In the genomic region with DNA sequence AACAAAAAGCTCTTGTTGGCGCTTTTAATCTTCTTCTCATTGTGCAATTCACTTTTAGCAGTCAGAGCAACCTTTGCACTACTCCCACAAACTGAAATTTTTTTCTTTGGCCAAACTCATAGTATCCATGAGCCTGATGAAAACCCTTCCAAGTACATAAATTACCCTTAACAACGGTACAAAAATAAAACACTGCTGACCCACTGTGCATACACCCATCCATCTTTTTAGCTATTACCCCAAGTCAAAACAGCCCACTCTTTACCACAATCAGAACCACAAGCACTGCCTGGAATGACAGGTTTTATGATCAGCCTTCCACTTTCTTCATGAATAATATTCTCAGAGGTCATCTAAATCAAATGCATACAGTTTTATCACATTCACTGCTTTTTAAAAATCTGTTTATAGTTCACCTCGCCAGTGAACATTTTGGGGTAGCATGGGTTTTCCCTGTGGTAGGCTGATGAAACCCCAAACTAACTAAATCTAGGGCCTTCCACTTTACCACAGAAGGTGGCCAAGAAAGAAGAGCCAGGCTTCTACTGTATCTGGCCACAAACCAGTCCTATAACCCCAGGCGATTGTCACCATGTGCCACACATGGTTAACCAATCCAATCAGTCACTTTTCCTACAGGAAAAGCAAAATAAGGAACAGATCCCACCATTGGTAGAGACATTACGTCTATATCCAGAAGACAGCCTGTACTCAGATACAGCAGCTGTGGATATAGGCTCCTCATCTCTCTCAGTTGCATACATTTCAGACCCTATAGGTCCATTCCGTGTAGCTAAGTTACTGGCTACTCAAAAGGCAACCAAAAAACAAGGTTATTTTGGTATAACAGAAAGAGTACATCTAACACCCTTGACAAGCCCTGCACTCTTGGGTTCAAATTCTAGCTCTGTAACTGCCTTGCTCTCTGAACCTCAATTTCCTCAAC, we compare ENCODE assay signal across 10 cellular contexts.
DNase-seq lines count a peak whose midpoint lies in the region; FAIRE-seq and TF ChIP-seq lines count a peak whose summit lies in the region.
"Had no signal": no experiment of that assay in that cellular context is flagged by ENCODE, and none has a peak within 500 bp of the region (broad histone marks: within the 10 kb centered on the region; RNA-seq: fewer than 3 reads in every experiment).

No MANE protein-coding gene starts in this region.

- no peak overlapping the region for H3K9ac ChIP-seq in fibroblast of lung (ENCODE audit: insufficient read depth, low read length)

- no peak overlapping the region for H3K4me2 ChIP-seq in fibroblast of lung (ENCODE audit: extremely low read depth, insufficient read depth, low read length)

- no peaks in the 10 kb centered on the region for H4K20me1 ChIP-seq in fibroblast of lung (ENCODE audit: control insufficient read depth, extremely low read depth, insufficient read depth, low read length)

- no peak overlapping the region for H3K27ac ChIP-seq in fibroblast of lung (ENCODE audit: insufficient read depth, low read length)
- H3K27ac ChIP-seq in small intestine (ENCODE audit: low read depth in 1 of 2, low read length in 1 of 2): peak overlapping the region in 1 of 2 donors; percentile 34

- DNase-seq in GM12865 (ENCODE audit: low read depth) (peak; percentile 68), OCI-M1 (lab: John Stamatoyannopoulos, UW) (peak; percentile 37), fibroblast of lung (ENCODE audit: low read depth in 2 of 2) (peak; percentile 56 to 86), small intestine (peak; percentile 64), RKO (ENCODE audit: low spot score) (no peak), medulla oblongata (ENCODE audit: extremely low spot score) (no peak), NCI-H69 (lab: John Stamatoyannopoulos, UW) (no peak)
- no peak for DNase-seq in stimulated activated naive CD4-positive, alpha-beta T cell treated with Interleukin-2 at 50 U/mL for 16 hours (lab: John Stamatoyannopoulos, UW)
- DNase-seq: activated CD4-positive, alpha-beta T cell treated with anti-CD3 and anti-CD28 coated beads, Interleukin-2, amount 50 U/mL, for 1 hour; NCI-H524 had no signal

- H3K4me3 ChIP-seq in GM12865 (ENCODE audit: low read depth, low read length) (peak overlapping the region; percentile 0), fibroblast of lung (replicated peaks in 1 of 4; ENCODE audit: control extremely low read depth in 1 of 4, insufficient read depth in 1 of 4, low read depth in 3 of 4, low read length in 4 of 4) (no peak overlapping the region), small intestine (ENCODE audit: low read depth in 1 of 2, low read length in 2 of 2) (no peak overlapping the region)

- H3K4me1 ChIP-seq in fibroblast of lung (ENCODE audit: control insufficient read depth, extremely low read depth, insufficient read depth, low read length) (peaks cover 4% of the 10 kb centered on the region), small intestine (ENCODE audit: control insufficient read depth in 2 of 2, insufficient read depth in 1 of 2, low read depth in 1 of 2, low read length in 1 of 2) (peaks cover 14 to 18% of the 10 kb centered on the region in 2 donors)

- H2AFZ ChIP-seq in fibroblast of lung (ENCODE audit: low read length): no peak overlapping the region

- no peak for TF ChIP-seq CTCF in GM12865 (IDR thresholded peaks at IDR 0.05; ENCODE audit: insufficient read depth, low read depth, low read length, missing control alignments)
- no peak for TF ChIP-seq CTCF in fibroblast of lung (conservative IDR thresholded peaks at IDR 0.05 in 1 of 2, IDR thresholded peaks at IDR 0.05 in 1 of 2; ENCODE audit: low read depth in 1 of 2, low read length in 2 of 2)

- no peaks in the 10 kb centered on the region for H3K36me3 ChIP-seq in fibroblast of lung (ENCODE audit: control insufficient read depth, insufficient read depth, low read length)
- H3K36me3 ChIP-seq in small intestine (ENCODE audit: control insufficient read depth in 2 of 2, insufficient read depth in 2 of 2, low read length in 2 of 2): no peaks in the 10 kb centered on the region

- H3K9me3 ChIP-seq in fibroblast of lung (ENCODE audit: control insufficient read depth, insufficient read depth, low read depth, low read length) (no peaks in the 10 kb centered on the region), small intestine (ENCODE audit: control insufficient read depth, low read depth) (no peaks in the 10 kb centered on the region)

- no peak for FAIRE-seq in small intestine (lab: Jason Lieb, UNC)

- H3K27me3 ChIP-seq in fibroblast of lung (ENCODE audit: control insufficient read depth, insufficient read depth, low read length): no peaks in the 10 kb centered on the region
- no peaks in the 10 kb centered on the region for H3K27me3 ChIP-seq in small intestine (ENCODE audit: control insufficient read depth in 2 of 2, insufficient read depth in 2 of 2, low read length in 2 of 2)

- H3K79me2 ChIP-seq in fibroblast of lung (ENCODE audit: control insufficient read depth, insufficient read depth, low read length): no peaks in the 10 kb centered on the region

- WGBS in small intestine, 3 donors: 49 to 58% (median 49%) methylated on average over 6 of the region's 6 CpGs

Comparison
In these comparisons a context has a peak if more than half of its experiments do, and no peak if none do; other contexts are left out.
1. DNase-seq: peak in GM12865 (single experiment), OCI-M1 (single experiment), fibroblast of lung (2 of 2) and small intestine (single experiment); none in RKO (single experiment), medulla oblongata (single experiment), NCI-H69 (single experiment) and stimulated activated naive CD4-positive, alpha-beta T cell treated with Interleukin-2 at 50 U/mL for 16 hours (single experiment).